In genomic region chr6:109336221-109336955, GRCh38 we compare ENCODE assay signal across 14 cellular contexts. TPM values are rescaled to one million over a fixed set of nuclear protein-coding genes. Genes with fewer than 3 reads are reported as not detected.
DNase-seq lines count a peak whose midpoint lies in the region; ATAC-seq and TF ChIP-seq lines count a peak whose summit lies in the region.
"Had no signal": no experiment of that assay in that cellular context is flagged by ENCODE, and none has a peak within 500 bp of the region (broad histone marks: within the 10 kb centered on the region; RNA-seq: fewer than 3 reads in every experiment).

No MANE protein-coding gene starts in this region.

- intact Hi-C loops in dorsolateral prefrontal cortex (cut with DNase I) = no loop called here

- H3K4me3 ChIP-seq in MG63 (no peak overlapping the region), choroid plexus epithelial cell (ENCODE audit: low read depth, low read length) (no peak overlapping the region), lung (no peak overlapping the region), SJCRH30 (no peak overlapping the region), dorsolateral prefrontal cortex (no peak overlapping the region), HAP-1 (no peak overlapping the region)

- H3K36me3 ChIP-seq in MG63 (no peaks in the 10 kb centered on the region), lung (ENCODE audit: control insufficient read depth in 2 of 2, insufficient read depth in 2 of 2, low read length in 2 of 2) (no peaks in the 10 kb centered on the region), SJCRH30 (no peaks in the 10 kb centered on the region), HAP-1 (replicated peaks) (no peaks in the 10 kb centered on the region)
- H3K36me3 ChIP-seq: WERI-Rb-1 had no signal

- 42 to 56% methylated on average over 3 of the region's 3 CpGs for WGBS in lung, 2 donors

- no peak for TF ChIP-seq CTCF in choroid plexus epithelial cell (conservative IDR thresholded peaks at IDR 0.05; ENCODE audit: low read depth, low read length)
- no peak for TF ChIP-seq CTCF in lung (IDR thresholded peaks at IDR 0.05; ENCODE audit: control extremely low read depth, extremely low read depth)
- TF ChIP-seq CTCF in dorsolateral prefrontal cortex (IDR thresholded peaks at IDR 0.05 in 54 of 56, conservative IDR thresholded peaks at IDR 0.05 in 2 of 56; ENCODE audit: low read depth in 1 of 56, partially characterized antibody in 56 of 56) = no peak

- in situ Hi-C loops in HAP-1 (cut with MboI; ENCODE audit: low sequenced_read_pairs) = no loop called here

- no peak overlapping the region for H3K27ac ChIP-seq in lung (ENCODE audit: low read depth in 1 of 2, low read length in 1 of 2)
- H3K27ac ChIP-seq in SJCRH30 = no peak overlapping the region
- no peak overlapping the region for H3K27ac ChIP-seq in dorsolateral prefrontal cortex
- H3K27ac ChIP-seq: WERI-Rb-1 had no signal

- DNase-seq in DMS153 treated with DMSO at 0.1 percent for 48 hours (lab: John Stamatoyannopoulos, UW; ENCODE audit: unreplicated experiment) = peak; percentile 59
- peak; percentile 11 for DNase-seq in MG63
- DNase-seq in choroid plexus epithelial cell (ENCODE audit: low read depth) = peak; percentile 56
- DNase-seq in lung (ENCODE audit: low spot score) = peak; percentile 41
- no peak for DNase-seq in SJCRH30
- no peak for DNase-seq in dorsolateral prefrontal cortex
- no peak for DNase-seq in HAP-1 (ENCODE audit: low spot score in 2 of 2)
- DNase-seq in NOMO-1 treated with dmso at 0.1 percent for 144 hours (lab: John Stamatoyannopoulos, UW; ENCODE audit: unreplicated experiment) = no peak
- DNase-seq: activated gamma-delta T cell; DND-41; GOT3; NCI-H526; stimulated activated naive CD8-positive, alpha-beta T cell treated with anti-CD3 and anti-CD28 coated beads, Interleukin-15, Interleukin-2, amounts not matched to agents 100 U/mL and 50 U/mL, for 24 hours; WERI-Rb-1 had no signal

- H3K9me3 ChIP-seq in MG63 (no peaks in the 10 kb centered on the region), lung (ENCODE audit: control insufficient read depth in 2 of 2, insufficient read depth in 1 of 2, low read length in 1 of 2) (peaks cover 0 to 3% of the 10 kb centered on the region in 2 donors), SJCRH30 (replicated peaks) (no peaks in the 10 kb centered on the region), HAP-1 (no peaks in the 10 kb centered on the region)

- H3K4me1 ChIP-seq in lung (ENCODE audit: control insufficient read depth in 2 of 2, insufficient read depth in 2 of 2, low read length in 2 of 2) (peaks cover 5 to 6% of the 10 kb centered on the region in 2 donors), SJCRH30 (no peaks in the 10 kb centered on the region), HAP-1 (no peaks in the 10 kb centered on the region)

- H3K27me3 ChIP-seq in MG63 (no peaks in the 10 kb centered on the region), lung (ENCODE audit: control insufficient read depth, insufficient read depth) (no peaks in the 10 kb centered on the region), SJCRH30 (no peaks in the 10 kb centered on the region), dorsolateral prefrontal cortex (no peaks in the 10 kb centered on the region), HAP-1 (ENCODE audit: low read depth) (no peaks in the 10 kb centered on the region)

- ATAC-seq in lung (ENCODE audit: insufficient read depth, low FRiP score) = peak; percentile 19
- ATAC-seq: stimulated activated naive CD8-positive, alpha-beta T cell treated with anti-CD3 and anti-CD28 coated beads, Interleukin-15, Interleukin-2, amounts not matched to agents 100 U/mL and 50 U/mL, for 24 hours had no signal

RNA-seq across cellular contexts. Expression of gene CD164, which starts 45.9 kb away (rescaled TPM):
- 110 and 238 TPM in 2 replicates for total RNA-seq in MG63 (2014; rRNA removed; shearing (Covaris generic); ENCODE audit: low replicate concordance)
- total RNA-seq in lung = 100 to 1,000 TPM; 255 to 300 TPM
- 100 to 1,000 TPM; 131 to 157 TPM for polyA plus RNA-seq in lung
- total RNA-seq in SJCRH30 (2014; rRNA removed; shearing (Covaris generic)) = 166 and 181 TPM in 2 replicates
- total RNA-seq in dorsolateral prefrontal cortex = 100 to 1,000 TPM in 43 of 120 experiments, 10 to 100 TPM in 77; 63.0 to 159 (median 95.2) TPM

Comparison
In these comparisons a context has a peak if more than half of its experiments do, and no peak if none do; other contexts are left out.
1. DNase-seq: peak in DMS153 treated with DMSO at 0.1 percent for 48 hours (single experiment), MG63 (single experiment), choroid plexus epithelial cell (single experiment) and lung (single experiment); none in SJCRH30 (0 of 2), dorsolateral prefrontal cortex (0 of 10), HAP-1 (0 of 2) and NOMO-1 treated with dmso at 0.1 percent for 144 hours (single experiment).